ENCODE assay signal across 2 cellular contexts in genomic region chr10:3763035-3763456, GRCh38.
TF ChIP-seq lines count a peak whose summit lies in the region.

No MANE protein-coding gene starts in this region.

TF ChIP-seq in HCT116, 20 proteins besides CTCF, POLR2A, EP300 and RAD21 (continued from another document):
- TF ChIP-seq MAX (IDR thresholded peaks at IDR 0.05) = peak; percentile 48; the same call in 1 of the 2 replicates
- no peak for TF ChIP-seq REST (IDR thresholded peaks at IDR 0.05; ENCODE audit: low read depth)
- TF ChIP-seq YY1 (IDR thresholded peaks at IDR 0.05; ENCODE audit: extremely low read depth, insufficient replicate concordance, low read depth, low read length) = no peak
- no peak for TF ChIP-seq ELF1 (IDR thresholded peaks at IDR 0.05; ENCODE audit: borderline replicate concordance, low read depth)
- TF ChIP-seq EZH2phosphoT487 (IDR thresholded peaks at IDR 0.05; ENCODE audit: borderline replicate concordance) = no peak
- no peak for TF ChIP-seq ZBTB33 (IDR thresholded peaks at IDR 0.05; ENCODE audit: extremely low read depth, insufficient replicate concordance, low read length)
- TF ChIP-seq SIN3A (IDR thresholded peaks at IDR 0.05; ENCODE audit: low read depth) = peak; percentile 64; the same call in 1 of the 2 replicates
- TF ChIP-seq TCF7L2 (IDR thresholded peaks at IDR 0.05; ENCODE audit: borderline replicate concordance, extremely low read depth, insufficient read depth, insufficient read length) = peak; percentile 79
- TF ChIP-seq SRF (IDR thresholded peaks at IDR 0.05; ENCODE audit: low read depth) = peak; percentile 15; the same call in 1 of the 2 replicates
- TF ChIP-seq CBX3 (IDR thresholded peaks at IDR 0.05; ENCODE audit: low read depth) = peak; percentile 46; the same call in 1 of the 2 replicates
- no peak for TF ChIP-seq ZNF274 (IDR thresholded peaks at IDR 0.05; ENCODE audit: low read depth, low read length)
- TF ChIP-seq CEBPB (IDR thresholded peaks at IDR 0.05; ENCODE audit: low read depth) = peak; percentile 96
- peak; percentile 88 for TF ChIP-seq EGR1 (IDR thresholded peaks at IDR 0.05; ENCODE audit: low read depth)
- TF ChIP-seq JUND (IDR thresholded peaks at IDR 0.05) = peak; percentile 90
- no peak for TF ChIP-seq ATF3 (IDR thresholded peaks at IDR 0.05)
- TF ChIP-seq FOSL1 (IDR thresholded peaks at IDR 0.05; ENCODE audit: low read depth) = peak; percentile 89
- TF ChIP-seq ZFX (IDR thresholded peaks at IDR 0.05) = no peak

TF ChIP-seq in HepG2, 621 proteins besides CTCF, POLR2A, EP300 and RAD21 (continued from another document):
- TF ChIP-seq HIC2 (CRISPR knock-in tag; IDR thresholded peaks at IDR 0.05; ENCODE audit: low read depth) (peak; percentile 59; the same call in 1 of the 2 replicates), NR3C1 (CRISPR knock-in tag; IDR thresholded peaks at IDR 0.05) (no peak), ZNF629 (CRISPR knock-in tag; conservative IDR thresholded peaks at IDR 0.05) (no peak), LCORL (IDR thresholded peaks at IDR 0.05) (no peak), LCORL (CRISPR knock-in tag; IDR thresholded peaks at IDR 0.05) (no peak), ZFP91 (CRISPR knock-in tag; IDR thresholded peaks at IDR 0.05; ENCODE audit: borderline replicate concordance) (no peak), FOXK2 (IDR thresholded peaks at IDR 0.05) (no peak), ZNF687 (CRISPR knock-in tag; IDR thresholded peaks at IDR 0.05) (peak; percentile 49)
